18 cellular contexts compared by ENCODE assay signal in the genomic region with DNA sequence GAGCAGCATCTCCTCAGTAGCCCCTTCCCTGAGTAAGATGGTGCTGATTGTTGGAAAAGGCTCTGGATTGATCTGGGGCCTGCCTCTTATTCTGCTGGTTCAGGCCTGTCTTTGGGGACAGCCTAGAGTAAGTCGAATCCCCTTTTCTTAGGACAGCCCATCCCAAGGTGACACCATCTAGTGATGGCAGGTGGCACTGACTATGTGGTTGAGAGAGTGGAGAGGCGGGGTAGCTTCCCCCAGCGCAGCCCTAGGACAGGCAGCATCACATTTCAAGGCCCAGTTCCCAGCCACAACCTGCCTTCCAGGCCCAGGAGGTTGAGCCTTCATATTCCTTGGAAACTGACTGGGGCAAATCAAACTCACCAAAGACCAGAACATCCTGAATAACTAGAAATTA.
"Had no signal": no experiment of that assay in that cellular context is flagged by ENCODE, and none has a peak within 500 bp of the region (broad histone marks: within the 10 kb centered on the region; RNA-seq: fewer than 3 reads in every experiment).

No MANE protein-coding gene starts in this region.

- H3K9me3 Mint-ChIP-seq: effector memory CD8-positive, alpha-beta T cell; naive thymus-derived CD8-positive, alpha-beta T cell had no signal

- H3K36me3 Mint-ChIP-seq: naive thymus-derived CD8-positive, alpha-beta T cell had no signal

- DNase-seq: effector memory CD8-positive, alpha-beta T cell; esophagus squamous epithelium; foreskin keratinocyte; left colon; left ventricle myocardium superior; mesenchymal stem cell; naive thymus-derived CD8-positive, alpha-beta T cell; posterior cingulate gyrus; small intestine; stimulated activated CD4-positive, alpha-beta T cell treated with anti-CD3 and anti-CD28 coated beads, Interleukin-12 subunit alpha, Interleukin-12 subunit beta, amount 100 ng/mL, for 4 hours; stimulated activated naive CD8-positive, alpha-beta T cell treated with anti-CD3 and anti-CD28 coated beads, Interleukin-15, Interleukin-2, amounts not matched to agents 100 U/mL and 50 U/mL, for 24 hours; thyroid gland; upper lobe of left lung; uterus had no signal

- FAIRE-seq: small intestine had no signal

- ATAC-seq: effector memory CD8-positive, alpha-beta T cell; foreskin keratinocyte; left colon; left ventricle myocardium superior; naive thymus-derived CD8-positive, alpha-beta T cell; stimulated activated naive CD8-positive, alpha-beta T cell treated with anti-CD3 and anti-CD28 coated beads, Interleukin-15, Interleukin-2, amounts not matched to agents 100 U/mL and 50 U/mL, for 24 hours had no signal

- H3K27ac Mint-ChIP-seq: effector memory CD8-positive, alpha-beta T cell; naive thymus-derived CD8-positive, alpha-beta T cell had no signal

- H3K9me3 ChIP-seq: esophagus squamous epithelium, neutrophil, right atrium auricular region, suprapubic skin, thyroid gland, upper lobe of left lung, uterus had no signal

- H3K27ac ChIP-seq: esophagus squamous epithelium, foreskin keratinocyte, neutrophil, right atrium auricular region, suprapubic skin, thyroid gland, upper lobe of left lung, uterus had no signal

- H3K4me3 ChIP-seq: esophagus squamous epithelium, lung, right atrium auricular region, suprapubic skin, thyroid gland, upper lobe of left lung, uterus had no signal

- H3K27me3 ChIP-seq: esophagus squamous epithelium, foreskin keratinocyte, neutrophil, right atrium auricular region, suprapubic skin, thyroid gland, upper lobe of left lung, uterus had no signal

- H3K4me1 ChIP-seq: esophagus squamous epithelium, foreskin keratinocyte, suprapubic skin, thyroid gland, uterus had no signal

- H3K4me3 Mint-ChIP-seq: effector memory CD8-positive, alpha-beta T cell; naive thymus-derived CD8-positive, alpha-beta T cell had no signal

- H3K36me3 ChIP-seq: esophagus squamous epithelium, neutrophil, right atrium auricular region, suprapubic skin, thyroid gland, upper lobe of left lung, uterus had no signal
